Comparison of ENCODE assay signal across 11 cellular contexts in genomic region chr14:75049731-75050201, GRCh38. TPM values are rescaled to one million over a fixed set of nuclear protein-coding genes. Genes with fewer than 3 reads are reported as not detected.
DNase-seq lines count a peak whose midpoint lies in the region; ATAC-seq, FAIRE-seq and TF ChIP-seq lines count a peak whose summit lies in the region.
"Had no signal": no experiment of that assay in that cellular context is flagged by ENCODE, and none has a peak within 500 bp of the region (broad histone marks: within the 10 kb centered on the region; RNA-seq: fewer than 3 reads in every experiment).

No MANE protein-coding gene starts in this region.

- no peaks in the 10 kb centered on the region for H3K9me3 ChIP-seq in SU-DHL-6 (ENCODE audit: insufficient read depth, low read length)
- no peaks in the 10 kb centered on the region for H3K9me3 ChIP-seq in stomach

- peaks cover 59% of the 10 kb centered on the region for H3K4me1 Mint-ChIP-seq in T-helper 2 cell treated with Interferon-gamma antibody and Interleukin-4, amounts not matched to agents 5 μg/mL and 100 μg/mL, for 36 hours (ENCODE audit: low read depth)

- H2AFZ ChIP-seq in SU-DHL-6 (ENCODE audit: low read depth, low read length, severe bottlenecking): no peak overlapping the region

- no peak for TF ChIP-seq POLR2A in stomach (IDR thresholded peaks at IDR 0.05)

- intact Hi-C loops in stomach (cut with DNase I; ENCODE audit: low total_unique reads): no loop called here

- WGBS in stomach, 5 donors: 73 to 92% (median 90%) methylated on average over 3 of the region's 3 CpGs

- peaks cover 34% of the 10 kb centered on the region for H3F3A ChIP-seq in SU-DHL-6 (ENCODE audit: insufficient read depth)

- H3K27ac ChIP-seq in SU-DHL-6 (ENCODE audit: low read depth, low read length) (no peak overlapping the region), stomach (peak overlapping the region in 3 of 5 donors; percentile 11 to 92 (median 85))

- no peaks in the 10 kb centered on the region for H3K9me3 Mint-ChIP-seq in T-helper 2 cell treated with Interferon-gamma antibody and Interleukin-4, amounts not matched to agents 5 μg/mL and 100 μg/mL, for 36 hours

- peak overlapping the region; percentile 91 for H3K4me3 Mint-ChIP-seq in T-helper 2 cell treated with Interferon-gamma antibody and Interleukin-4, amounts not matched to agents 5 μg/mL and 100 μg/mL, for 36 hours

- peaks cover 18% of the 10 kb centered on the region; the same call in 1 of the 2 replicates for H3K79me2 ChIP-seq in SU-DHL-6 (ENCODE audit: insufficient read depth, low read length)

- H3K4me1 ChIP-seq in stomach: peaks cover 7 to 40% (median 27%) of the 10 kb centered on the region in 4 donors

- H3K27ac Mint-ChIP-seq in T-helper 2 cell treated with Interferon-gamma antibody and Interleukin-4, amounts not matched to agents 5 μg/mL and 100 μg/mL, for 36 hours: peak overlapping the region; percentile 67

- no peak overlapping the region for H3K9ac ChIP-seq in SU-DHL-6 (ENCODE audit: low read length)

- DNase-seq in T-helper 2 cell treated with Interferon-gamma antibody and Interleukin-4, amounts not matched to agents 5 μg/mL and 100 μg/mL, for 36 hours (ENCODE audit: low spot score): no peak
- DNase-seq in T-helper 2 cell: no peak
- peak; percentile 33 for DNase-seq in fibroblast of pulmonary artery (ENCODE audit: low read depth)
- DNase-seq in stomach: no peak
- DNase-seq in NCI-H2107 treated with DMSO at 0.1 percent for 48 hours (lab: John Stamatoyannopoulos, UW; ENCODE audit: unreplicated experiment): no peak
- no peak for DNase-seq in GM19239 (ENCODE audit: insufficient read length, low spot score)
- DNase-seq: ACHN; NCI-H1436 treated with DMSO at 0.1 percent for 48 hours; stimulated activated CD4-positive, alpha-beta T cell treated with anti-CD3 and anti-CD28 coated beads, Interleukin-2, amount 100 ng/mL, for 48 hours had no signal

- H3K27me3 ChIP-seq in SU-DHL-6 (ENCODE audit: low read length) (no peaks in the 10 kb centered on the region), stomach (no peaks in the 10 kb centered on the region)

- H3K4me3 ChIP-seq in SU-DHL-6 (ENCODE audit: insufficient read depth, low read length, poor library complexity, severe bottlenecking) (no peak overlapping the region), fibroblast of pulmonary artery (replicated peaks; ENCODE audit: low read depth, low read length) (no peak overlapping the region), stomach (no peak overlapping the region)

- no peaks in the 10 kb centered on the region for H3K9me2 ChIP-seq in SU-DHL-6 (replicated peaks; ENCODE audit: insufficient read depth, low read length)

- no peaks in the 10 kb centered on the region for H3K27me3 Mint-ChIP-seq in T-helper 2 cell treated with Interferon-gamma antibody and Interleukin-4, amounts not matched to agents 5 μg/mL and 100 μg/mL, for 36 hours (ENCODE audit: low read depth)

- no peak for FAIRE-seq in GM19239 (lab: Jason Lieb, UNC)

- peaks cover 37% of the 10 kb centered on the region for H3K36me3 Mint-ChIP-seq in T-helper 2 cell treated with Interferon-gamma antibody and Interleukin-4, amounts not matched to agents 5 μg/mL and 100 μg/mL, for 36 hours (ENCODE audit: low read depth)

- H3K36me3 ChIP-seq in SU-DHL-6 (ENCODE audit: low read length) (no peaks in the 10 kb centered on the region), stomach (peaks cover 0 to 5% (median 0%) of the 10 kb centered on the region in 4 donors)

- TF ChIP-seq CTCF in SU-DHL-6 (IDR thresholded peaks at IDR 0.05; ENCODE audit: insufficient read depth, low read length, poor library complexity, severe bottlenecking) (no peak), fibroblast of pulmonary artery (IDR thresholded peaks at IDR 0.05; ENCODE audit: low read length, missing control alignments) (no peak), stomach (IDR thresholded peaks at IDR 0.05) (no peak)

- ATAC-seq in GM21619 (IDR thresholded peaks at IDR 0.05; ENCODE audit: unreplicated experiment): no peak

- H3K4me2 ChIP-seq in SU-DHL-6 (ENCODE audit: low read depth, low read length, poor library complexity, severe bottlenecking): peak overlapping the region; percentile 81

- TF ChIP-seq EP300 in stomach (IDR thresholded peaks at IDR 0.05): no peak

- H4K20me1 ChIP-seq in SU-DHL-6 (ENCODE audit: low read depth, low read length): no peaks in the 10 kb centered on the region

RNA-seq across cellular contexts. Expression of gene MLH3, which starts 1.5 kb away (rescaled TPM):
- 10 to 100 TPM in 4 of 5 donors, 1 to 10 TPM in 1; 9.3 to 53.2 (median 36.8) TPM for total RNA-seq in stomach
- 10 to 100 TPM in 1 of 3 donors, 1 to 10 TPM in 2; 7.2 to 13.4 (median 8.3) TPM for polyA plus RNA-seq in stomach

RNA-seq across cellular contexts. Expression of gene ACYP1, which starts 14.1 kb away (rescaled TPM):
- 10 to 100 TPM in 2 of 5 donors, 1 to 10 TPM in 1, not detected in 2; 7.9 to 27.7 (median 12.2) TPM for total RNA-seq in stomach
- 10 to 100 TPM in 2 of 3 donors, 1 to 10 TPM in 1; 9.3 to 30.1 (median 11.9) TPM for polyA plus RNA-seq in stomach

RNA-seq across cellular contexts. Expression of gene ZC2HC1C, which starts 19.7 kb away (rescaled TPM):
- total RNA-seq in stomach: 10 to 100 TPM in 1 of 5 donors, 1 to 10 TPM in 1, under 1 TPM in 1, not detected in 2; 0.37 to 10.4 (median 5.9) TPM
- 1 to 10 TPM; 1.9 to 4.5 (median 3.7) TPM for polyA plus RNA-seq in stomach

RNA-seq across cellular contexts. Expression of gene EIF2B2, which starts 47.0 kb away (rescaled TPM):
- 100 to 1,000 TPM in 1 of 5 donors, 10 to 100 TPM in 3, 1 to 10 TPM in 1; 5.8 to 182 (median 23.7) TPM for total RNA-seq in stomach
- 10 to 100 TPM; 27.6 to 32.1 (median 29.1) TPM for polyA plus RNA-seq in stomach
